ENCODE assay signal across 2 cellular contexts in the genomic region with DNA sequence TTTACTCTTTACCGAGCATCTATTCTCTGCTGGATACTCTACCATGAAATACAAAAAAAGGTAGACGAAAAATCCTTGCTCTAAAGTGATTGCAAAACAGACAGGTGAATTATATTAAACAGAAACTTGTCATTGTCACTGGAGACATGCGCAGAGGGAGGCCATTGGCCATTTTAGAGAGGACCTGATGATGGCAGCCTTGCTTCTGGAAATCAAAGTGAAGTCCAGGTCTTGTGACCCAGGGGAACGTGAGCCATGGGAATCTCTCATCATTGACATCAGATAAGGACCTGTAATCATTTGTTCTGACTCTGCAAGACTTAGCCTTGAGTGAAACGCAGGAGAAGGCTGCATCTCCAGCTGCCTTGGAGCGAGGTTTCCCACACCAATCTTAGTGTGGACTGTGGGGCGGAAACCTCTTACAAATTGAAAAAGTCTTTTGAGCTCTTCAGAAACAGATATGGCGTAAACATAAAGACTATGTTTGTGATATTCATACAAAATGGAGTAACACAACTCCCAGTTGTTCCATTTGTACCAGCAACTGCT.
TF ChIP-seq lines count a peak whose summit lies in the region.

No MANE protein-coding gene starts in this region.

TF ChIP-seq in HepG2, 621 proteins besides CTCF, POLR2A, EP300 and RAD21:
- TF ChIP-seq GATAD1 (CRISPR knock-in tag; IDR thresholded peaks at IDR 0.05): no peak
- TF ChIP-seq, protein P1, sequence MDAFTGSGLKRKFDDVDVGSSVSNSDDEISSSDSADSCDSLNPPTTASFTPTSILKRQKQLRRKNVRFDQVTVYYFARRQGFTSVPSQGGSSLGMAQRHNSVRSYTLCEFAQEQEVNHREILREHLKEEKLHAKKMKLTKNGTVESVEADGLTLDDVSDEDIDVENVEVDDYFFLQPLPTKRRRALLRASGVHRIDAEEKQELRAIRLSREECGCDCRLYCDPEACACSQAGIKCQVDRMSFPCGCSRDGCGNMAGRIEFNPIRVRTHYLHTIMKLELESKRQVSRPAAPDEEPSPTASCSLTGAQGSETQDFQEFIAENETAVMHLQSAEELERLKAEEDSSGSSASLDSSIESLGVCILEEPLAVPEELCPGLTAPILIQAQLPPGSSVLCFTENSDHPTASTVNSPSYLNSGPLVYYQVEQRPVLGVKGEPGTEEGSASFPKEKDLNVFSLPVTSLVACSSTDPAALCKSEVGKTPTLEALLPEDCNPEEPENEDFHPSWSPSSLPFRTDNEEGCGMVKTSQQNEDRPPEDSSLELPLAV (CRISPR knock-in tag; conservative IDR thresholded peaks at IDR 0.05; ENCODE audit: low read depth): no peak
- no peak for TF ChIP-seq PRMT3 (CRISPR knock-in tag; IDR thresholded peaks at IDR 0.05; ENCODE audit: borderline replicate concordance, low read depth)
- TF ChIP-seq ZNF747 (CRISPR knock-in tag; IDR thresholded peaks at IDR 0.05; ENCODE audit: borderline replicate concordance): no peak

TF ChIP-seq in K562, 482 proteins besides CTCF, POLR2A, EP300 and RAD21:
- TF ChIP-seq BHLHE40 (IDR thresholded peaks at IDR 0.05; ENCODE audit: low read length) (peak; percentile 89), RCOR1 (IDR thresholded peaks at IDR 0.05; ENCODE audit: borderline replicate concordance in 1 of 2, low read depth in 2 of 2, low read length in 2 of 2) (peak in 1 of 2 experiments; percentile 45; a peak in 2 of 4 replicates), KHSRP (IDR thresholded peaks at IDR 0.05) (no peak), NRF1 (conservative IDR thresholded peaks at IDR 0.05 in 1 of 2, IDR thresholded peaks at IDR 0.05 in 1 of 2) (peak; percentile 85 to 87), MEIS2 (IDR thresholded peaks at IDR 0.05; ENCODE audit: partially characterized antibody) (peak; percentile 40)
